Comparison of ENCODE assay signal across 9 cellular contexts in the genomic region with DNA sequence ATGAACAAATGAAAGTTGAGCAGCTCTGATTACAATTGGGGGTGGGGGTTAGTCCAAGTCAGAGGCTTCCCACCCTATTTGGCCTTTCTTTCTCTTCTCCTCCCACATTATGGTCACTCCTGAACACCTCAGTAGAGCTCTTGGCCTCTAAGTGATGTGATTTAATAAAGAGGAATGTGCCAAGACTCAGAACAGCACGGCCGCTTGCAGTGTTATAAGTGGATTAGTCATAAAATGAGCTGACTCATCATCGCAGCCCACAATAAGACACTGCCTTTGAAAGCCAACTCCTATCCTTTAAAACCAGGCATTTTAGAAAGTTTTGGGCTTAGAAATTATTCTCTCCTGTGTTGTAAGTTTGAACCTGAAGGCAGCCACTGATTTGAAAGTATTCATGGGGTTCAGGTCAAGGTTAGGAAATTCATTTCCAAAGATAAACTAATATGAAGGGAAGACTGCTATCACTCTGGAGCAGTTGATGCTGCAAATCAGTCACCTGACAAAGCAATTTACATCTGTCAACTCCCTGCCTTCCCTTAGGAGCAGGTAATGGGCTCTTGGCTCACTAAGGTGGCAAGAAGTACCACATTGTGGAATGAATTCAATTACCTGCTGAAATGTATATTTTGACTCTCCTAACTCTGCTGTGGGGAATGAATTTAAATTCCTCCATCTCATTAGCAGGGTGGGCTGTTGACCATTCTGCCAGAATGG.
DNase-seq lines count a peak whose midpoint lies in the region; ATAC-seq and TF ChIP-seq lines count a peak whose summit lies in the region.
"Had no signal": no experiment of that assay in that cellular context is flagged by ENCODE, and none has a peak within 500 bp of the region (broad histone marks: within the 10 kb centered on the region; RNA-seq: fewer than 3 reads in every experiment).

No MANE protein-coding gene starts in this region.

- no peaks in the 10 kb centered on the region for H3K79me2 ChIP-seq in neural cell (replicated peaks; ENCODE audit: insufficient read depth, low read length)

- no peaks in the 10 kb centered on the region for H4K20me1 ChIP-seq in neural cell (ENCODE audit: insufficient read depth)

- H3F3A ChIP-seq in neural cell (ENCODE audit: insufficient read depth, low read length, poor library complexity, severe bottlenecking): no peaks in the 10 kb centered on the region

- peaks cover 6% of the 10 kb centered on the region for H3K9me3 ChIP-seq in neural cell (ENCODE audit: low read length)

- H3K36me3 ChIP-seq in neural cell (ENCODE audit: insufficient read depth, low read length): no peaks in the 10 kb centered on the region

- TF ChIP-seq CTCF in epithelial cell of esophagus (IDR thresholded peaks at IDR 0.05; ENCODE audit: insufficient read depth, low read depth, low read length, missing control alignments) (no peak), neural cell (IDR thresholded peaks at IDR 0.05; ENCODE audit: poor library complexity, severe bottlenecking) (no peak)

- H3K27me3 ChIP-seq in neural cell (ENCODE audit: insufficient read depth, low read depth, low read length): no peaks in the 10 kb centered on the region

- H3K27ac ChIP-seq in neural cell (ENCODE audit: low read length): no peak overlapping the region

- no peak overlapping the region for H3K9ac ChIP-seq in neural cell (ENCODE audit: low read length)

- H3K4me2 ChIP-seq in neural cell (ENCODE audit: low read length): no peak overlapping the region

- DNase-seq in DMS79 (lab: John Stamatoyannopoulos, UW) (peak; percentile 59), NCI-H446 (lab: John Stamatoyannopoulos, UW) (peak; percentile 57 to 83), epithelial cell of esophagus (ENCODE audit: low read depth) (peak; percentile 97), cerebellar cortex (ENCODE audit: low spot score) (no peak), NCI-H1930 (lab: John Stamatoyannopoulos, UW) (no peak), SKM-1 (lab: John Stamatoyannopoulos, UW; ENCODE audit: unreplicated experiment) (no peak)
- DNase-seq: activated CD4-positive, alpha-beta T cell treated with anti-CD3 and anti-CD28 coated beads for 4 hours had no signal

- H3K9me2 ChIP-seq in neural cell (ENCODE audit: insufficient read depth, low read length): no peaks in the 10 kb centered on the region

- peak; percentile 11 for TF ChIP-seq RAD21 in neural cell (conservative IDR thresholded peaks at IDR 0.05)

- H3K4me3 ChIP-seq in epithelial cell of esophagus (ENCODE audit: low read length) (no peak overlapping the region), neural cell (ENCODE audit: low read length) (no peak overlapping the region)

- peak; percentile 63 for TF ChIP-seq EP300 in neural cell (conservative IDR thresholded peaks at IDR 0.05; ENCODE audit: poor library complexity, severe bottlenecking)

- no peak overlapping the region for H2AFZ ChIP-seq in neural cell (ENCODE audit: low read depth, low read length)

- ATAC-seq in GM19328 (IDR thresholded peaks at IDR 0.05; ENCODE audit: unreplicated experiment): no peak

TF ChIP-seq in neural cell, 6 proteins besides CTCF, POLR2A, EP300 and RAD21:
- TF ChIP-seq, protein P1, sequence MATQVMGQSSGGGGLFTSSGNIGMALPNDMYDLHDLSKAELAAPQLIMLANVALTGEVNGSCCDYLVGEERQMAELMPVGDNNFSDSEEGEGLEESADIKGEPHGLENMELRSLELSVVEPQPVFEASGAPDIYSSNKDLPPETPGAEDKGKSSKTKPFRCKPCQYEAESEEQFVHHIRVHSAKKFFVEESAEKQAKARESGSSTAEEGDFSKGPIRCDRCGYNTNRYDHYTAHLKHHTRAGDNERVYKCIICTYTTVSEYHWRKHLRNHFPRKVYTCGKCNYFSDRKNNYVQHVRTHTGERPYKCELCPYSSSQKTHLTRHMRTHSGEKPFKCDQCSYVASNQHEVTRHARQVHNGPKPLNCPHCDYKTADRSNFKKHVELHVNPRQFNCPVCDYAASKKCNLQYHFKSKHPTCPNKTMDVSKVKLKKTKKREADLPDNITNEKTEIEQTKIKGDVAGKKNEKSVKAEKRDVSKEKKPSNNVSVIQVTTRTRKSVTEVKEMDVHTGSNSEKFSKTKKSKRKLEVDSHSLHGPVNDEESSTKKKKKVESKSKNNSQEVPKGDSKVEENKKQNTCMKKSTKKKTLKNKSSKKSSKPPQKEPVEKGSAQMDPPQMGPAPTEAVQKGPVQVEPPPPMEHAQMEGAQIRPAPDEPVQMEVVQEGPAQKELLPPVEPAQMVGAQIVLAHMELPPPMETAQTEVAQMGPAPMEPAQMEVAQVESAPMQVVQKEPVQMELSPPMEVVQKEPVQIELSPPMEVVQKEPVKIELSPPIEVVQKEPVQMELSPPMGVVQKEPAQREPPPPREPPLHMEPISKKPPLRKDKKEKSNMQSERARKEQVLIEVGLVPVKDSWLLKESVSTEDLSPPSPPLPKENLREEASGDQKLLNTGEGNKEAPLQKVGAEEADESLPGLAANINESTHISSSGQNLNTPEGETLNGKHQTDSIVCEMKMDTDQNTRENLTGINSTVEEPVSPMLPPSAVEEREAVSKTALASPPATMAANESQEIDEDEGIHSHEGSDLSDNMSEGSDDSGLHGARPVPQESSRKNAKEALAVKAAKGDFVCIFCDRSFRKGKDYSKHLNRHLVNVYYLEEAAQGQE (IDR thresholded peaks at IDR 0.05; ENCODE audit: borderline replicate concordance): no peak
- TF ChIP-seq TAF1 (IDR thresholded peaks at IDR 0.05; ENCODE audit: low read depth): no peak
- peak; percentile 11 for TF ChIP-seq SMC3 (conservative IDR thresholded peaks at IDR 0.05; ENCODE audit: poor library complexity)
- peak; percentile 59 for TF ChIP-seq POLR2AphosphoS5 (IDR thresholded peaks at IDR 0.05)
- no peak for TF ChIP-seq EZH2 (IDR thresholded peaks at IDR 0.05; ENCODE audit: borderline replicate concordance, insufficient read depth, low read length, poor library complexity, severe bottlenecking)
TF ChIP-seq in neural cell: peak in this region for 2.

Comparison
In these comparisons a context has a peak if more than half of its experiments do, and no peak if none do; other contexts are left out.
1. DNase-seq: peak in DMS79 (single experiment), NCI-H446 (2 of 2) and epithelial cell of esophagus (single experiment); none in cerebellar cortex (single experiment), NCI-H1930 (0 of 2) and SKM-1 (single experiment).